1 cellular context compared by ENCODE assay signal in genomic region chr17:27635275-27635823, GRCh38.
TF ChIP-seq lines count a peak whose summit lies in the region.

No MANE protein-coding gene starts in this region.

TF ChIP-seq in HEK293, 187 proteins besides CTCF, POLR2A, EP300 and RAD21 (continued from another document):
- TF ChIP-seq, protein P1, sequence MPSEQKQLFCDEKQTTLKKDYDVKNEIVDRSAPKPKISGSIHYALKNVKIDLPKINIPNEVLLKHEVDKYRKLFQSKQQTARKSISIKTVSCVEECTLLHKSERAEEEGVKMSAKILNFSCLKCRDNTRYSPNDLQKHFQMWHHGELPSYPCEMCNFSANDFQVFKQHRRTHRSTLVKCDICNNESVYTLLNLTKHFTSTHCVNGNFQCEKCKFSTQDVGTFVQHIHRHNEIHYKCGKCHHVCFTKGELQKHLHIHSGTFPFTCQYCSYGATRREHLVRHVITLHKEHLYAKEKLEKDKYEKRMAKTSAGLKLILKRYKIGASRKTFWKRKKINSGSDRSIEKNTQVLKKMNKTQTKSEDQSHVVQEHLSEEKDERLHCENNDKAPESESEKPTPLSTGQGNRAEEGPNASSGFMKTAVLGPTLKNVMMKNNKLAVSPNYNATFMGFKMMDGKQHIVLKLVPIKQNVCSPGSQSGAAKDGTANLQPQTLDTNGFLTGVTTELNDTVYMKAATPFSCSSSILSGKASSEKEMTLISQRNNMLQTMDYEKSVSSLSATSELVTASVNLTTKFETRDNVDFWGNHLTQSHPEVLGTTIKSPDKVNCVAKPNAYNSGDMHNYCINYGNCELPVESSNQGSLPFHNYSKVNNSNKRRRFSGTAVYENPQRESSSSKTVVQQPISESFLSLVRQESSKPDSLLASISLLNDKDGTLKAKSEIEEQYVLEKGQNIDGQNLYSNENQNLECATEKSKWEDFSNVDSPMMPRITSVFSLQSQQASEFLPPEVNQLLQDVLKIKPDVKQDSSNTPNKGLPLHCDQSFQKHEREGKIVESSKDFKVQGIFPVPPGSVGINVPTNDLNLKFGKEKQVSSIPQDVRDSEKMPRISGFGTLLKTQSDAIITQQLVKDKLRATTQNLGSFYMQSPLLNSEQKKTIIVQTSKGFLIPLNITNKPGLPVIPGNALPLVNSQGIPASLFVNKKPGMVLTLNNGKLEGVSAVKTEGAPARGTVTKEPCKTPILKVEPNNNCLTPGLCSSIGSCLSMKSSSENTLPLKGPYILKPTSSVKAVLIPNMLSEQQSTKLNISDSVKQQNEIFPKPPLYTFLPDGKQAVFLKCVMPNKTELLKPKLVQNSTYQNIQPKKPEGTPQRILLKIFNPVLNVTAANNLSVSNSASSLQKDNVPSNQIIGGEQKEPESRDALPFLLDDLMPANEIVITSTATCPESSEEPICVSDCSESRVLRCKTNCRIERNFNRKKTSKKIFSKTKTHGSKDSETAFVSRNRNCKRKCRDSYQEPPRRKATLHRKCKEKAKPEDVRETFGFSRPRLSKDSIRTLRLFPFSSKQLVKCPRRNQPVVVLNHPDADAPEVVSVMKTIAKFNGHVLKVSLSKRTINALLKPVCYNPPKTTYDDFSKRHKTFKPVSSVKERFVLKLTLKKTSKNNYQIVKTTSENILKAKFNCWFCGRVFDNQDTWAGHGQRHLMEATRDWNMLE (tag by site-specific recombination; conservative IDR thresholded peaks at IDR 0.05; ENCODE audit: low read depth): peak; percentile 72; the same call in 1 of the 2 replicates
- TF ChIP-seq ZNF707 (tag by site-specific recombination; IDR thresholded peaks at IDR 0.05): no peak
